Comparison of ENCODE assay signal across 8 cellular contexts in genomic region chr15:101258238-101259144, GRCh38. TPM values are rescaled to one million over a fixed set of nuclear protein-coding genes. Genes with fewer than 3 reads are reported as not detected.
A peak's percentile ranks its signal among the peaks of the same experiment; 100 is the strongest.
DNase-seq lines count a peak whose midpoint lies in the region; ATAC-seq and TF ChIP-seq lines count a peak whose summit lies in the region.

No MANE protein-coding gene starts in this region.

- no peak overlapping the region for H3K4ac ChIP-seq in IMR-90 (ENCODE audit: low read depth, low read length)

- no peak overlapping the region for H2AK9ac ChIP-seq in IMR-90 (replicated peaks; ENCODE audit: low read depth, low read length, poor library complexity)

- no peaks in the 10 kb centered on the region for H4K20me1 ChIP-seq in IMR-90 (ENCODE audit: insufficient read depth, low read length)

- H4K5ac ChIP-seq in IMR-90 (ENCODE audit: low read depth, low read length): no peak overlapping the region

- CTCF ChIA-PET in IMR-90 (lab: Yijun Ruan, JAX): interaction anchor here (0.6 to 2.8 kb wide), 8 partner anchors 10 to 356 kb away, joined by 3 to 17 read pairs (median 4); no protein-coding TSS in a partner anchor

- no peak overlapping the region for H3K56ac ChIP-seq in IMR-90 (ENCODE audit: extremely low read depth, insufficient read depth, low read length)

- no peak overlapping the region for H3K4me2 ChIP-seq in IMR-90 (ENCODE audit: low read depth, low read length)

- 80% methylated on average over 2 of the region's 11 CpGs; no CpG with 5 or more reads in 1 of the 2 experiments for WGBS in IMR-90 (ENCODE audit: extremely low coverage in 2 of 2, insufficient read length in 1 of 2), 2 experiments

- peak; percentile 83 for ATAC-seq in IMR-90 (ENCODE audit: low read depth)
- peak; percentile 67 for ATAC-seq in left ventricle myocardium superior
- peak; percentile 73 for ATAC-seq in sciatic nerve

- H3K27ac ChIP-seq in IMR-90 (ENCODE audit: insufficient read depth, low read length): no peak overlapping the region

- H4K8ac ChIP-seq in IMR-90 (ENCODE audit: low read depth in 2 of 2, low read length in 2 of 2): no peak overlapping the region; a peak in 1 of 4 replicates

- H2AFZ ChIP-seq in IMR-90 (replicated peaks; ENCODE audit: low read length, poor library complexity): no peak overlapping the region

- no peak overlapping the region for H3K18ac ChIP-seq in IMR-90 (ENCODE audit: low read depth, low read length)

- no peaks in the 10 kb centered on the region for H3K9me3 ChIP-seq in IMR-90 (ENCODE audit: control insufficient read depth, insufficient read depth, low read length)

- BruUV-seq in IMR-90 (replicated peaks; lab: Mats Ljungman, UMichigan): no TSS peak

- peak; percentile 38 for DNase-seq in stimulated activated CD4-positive, alpha-beta T cell treated with anti-CD3 and anti-CD28 coated beads, Interleukin-12 subunit alpha, Interleukin-12 subunit beta, amount 100 ng/mL, for 4 hours
- no peak for DNase-seq in stimulated activated CD4-positive, alpha-beta T cell treated with anti-CD3 and anti-CD28 coated beads, Interleukin-1b, Interleukin-23, amount 100 ng/mL, for 48 hours
- DNase-seq in IMR-90 (peak; percentile 80), RKO (ENCODE audit: low spot score) (peak; percentile 69), amniotic stem cell (lab: John Stamatoyannopoulos, UW) (peak; percentile 47), left ventricle myocardium superior (peak; percentile 46), sciatic nerve (ENCODE audit: low spot score) (no peak), cerebellar nuclear complex (lab: John Stamatoyannopoulos, UW) (no peak)

- no peak overlapping the region for H3K23ac ChIP-seq in IMR-90 (ENCODE audit: low read depth, low read length)

- POLR2A ChIA-PET in IMR-90 (lab: Charles Lee; ENCODE audit: unreplicated experiment): no interaction called here

- H3K27me3 ChIP-seq in IMR-90 (ENCODE audit: control insufficient read depth, insufficient read depth, low read length): no peaks in the 10 kb centered on the region

- peaks cover 10% of the 10 kb centered on the region for H3K4me1 ChIP-seq in IMR-90 (ENCODE audit: control insufficient read depth, insufficient read depth, low read length)

- no peaks in the 10 kb centered on the region for H3K36me3 ChIP-seq in IMR-90 (ENCODE audit: control insufficient read depth, insufficient read depth, low read length)

- peak; percentile 97 for TF ChIP-seq CTCF in IMR-90 (conservative IDR thresholded peaks at IDR 0.05; ENCODE audit: low read depth, low read length)

- no peak overlapping the region for H2BK15ac ChIP-seq in IMR-90 (ENCODE audit: low read depth, low read length)

- dilution Hi-C loops in IMR-90 (cut with HindIII; ENCODE audit: low sequenced_read_pairs, unreplicated experiment): no loop called here

- H3K14ac ChIP-seq in IMR-90 (replicated peaks; ENCODE audit: low read depth, low read length): no peak overlapping the region; the same call in 1 of the 2 replicates

- no peak overlapping the region for H3K4me3 ChIP-seq in IMR-90 (ENCODE audit: insufficient read depth, low read depth, low read length)

- no peak overlapping the region for H2BK5ac ChIP-seq in IMR-90 (ENCODE audit: low read depth, low read length, poor library complexity, severe bottlenecking)

- H2AK5ac ChIP-seq in IMR-90 (ENCODE audit: low read depth, low read length): no peak overlapping the region

- H4K91ac ChIP-seq in IMR-90 (ENCODE audit: insufficient read depth, low read depth, low read length): no peak overlapping the region

- H3K9ac ChIP-seq in IMR-90 (ENCODE audit: low read depth, low read length): no peak overlapping the region

- peaks cover 2% of the 10 kb centered on the region; the same call in 1 of the 2 replicates for H3K9me1 ChIP-seq in IMR-90 (ENCODE audit: insufficient read depth, low read length)

- no peaks in the 10 kb centered on the region for H3K79me1 ChIP-seq in IMR-90 (ENCODE audit: low read depth in 1 of 2, low read length in 2 of 2)

- H2BK20ac ChIP-seq in IMR-90 (ENCODE audit: low read depth, low read length): no peak overlapping the region; the same call in 1 of the 2 replicates

- in situ Hi-C loops in IMR-90 (cut with MboI; ENCODE audit: low sequenced_read_pairs): loop anchor here (5.0 to 25.0 kb wide), 4 partner anchors 166 to 546 kb away; partner anchors contain the start of gene LRRK1

- intact Hi-C loops in IMR-90 (cut with micrococcal nuclease): loop anchor here (1.0 to 5.0 kb wide), 4 partner anchors 169 to 631 kb away; partner anchors contain the start of gene LRRK1
- intact Hi-C loops in left ventricle myocardium superior (cut with micrococcal nuclease): loop anchor here (2.0 to 5.0 kb wide), 2 partner anchors 166 to 244 kb away; no protein-coding TSS in a partner anchor
- intact Hi-C loops in sciatic nerve (cut with DNase I): loop anchor here (5.0 kb wide), 1 partner anchor 171 kb away; no protein-coding TSS in a partner anchor

- no peak overlapping the region for H2BK120ac ChIP-seq in IMR-90 (ENCODE audit: low read depth, low read length)

- peak; percentile 25; the same call in 1 of the 2 replicates for TF ChIP-seq POLR2A in IMR-90 (IDR thresholded peaks at IDR 0.05; ENCODE audit: low read depth, low read length)

- TF ChIP-seq RAD21 in IMR-90 (IDR thresholded peaks at IDR 0.05; ENCODE audit: low read length): peak; percentile 97

TF ChIP-seq in IMR-90, 13 proteins besides CTCF, POLR2A, EP300 and RAD21:
- TF ChIP-seq SMC3 (IDR thresholded peaks at IDR 0.05; ENCODE audit: low read depth, low read length) (peak; percentile 96), FOS (IDR thresholded peaks at IDR 0.05; ENCODE audit: low read depth, low read length) (no peak)

RNA-seq across cellular contexts. Expression of gene CHSY1, which starts 6.6 kb away (rescaled TPM):
- 53.2 and 55.3 TPM in 2 replicates for total RNA-seq in IMR-90 (2012; rRNA removed)
- 40.5 and 40.9 TPM in 2 replicates for polyA plus RNA-seq in IMR-90 (2012; rRNA removed)
- 12.6 and 25.0 TPM in 2 replicates for polyA plus RNA-seq in IMR-90 (2012; cell fraction: cytosol; rRNA removed)
- 7.3 and 45.0 TPM in 2 replicates for polyA plus RNA-seq in IMR-90 (2012; cell fraction: nucleus; rRNA removed; ENCODE audit: low replicate concordance)
- total RNA-seq in left ventricle myocardium superior: 11.7 TPM
- total RNA-seq in sciatic nerve: 53.2 TPM

RNA-seq across cellular contexts. Expression of gene SELENOS, which starts 18.8 kb away (rescaled TPM):
- total RNA-seq in IMR-90 (2012; rRNA removed) (39.8 and 67.5 TPM in 2 replicates), left ventricle myocardium superior (39.3 TPM), sciatic nerve (74.4 TPM)
- polyA plus RNA-seq in IMR-90 (2012; rRNA removed): 73.9 and 77.1 TPM in 2 replicates
- polyA plus RNA-seq in IMR-90 (2012; cell fraction: cytosol; rRNA removed): 61.9 and 89.3 TPM in 2 replicates
- polyA plus RNA-seq in IMR-90 (2012; cell fraction: nucleus; rRNA removed; ENCODE audit: low replicate concordance): 72.4 and 84.7 TPM in 2 replicates

RNA-seq across cellular contexts. Expression of gene SNRPA1, which starts 36.6 kb away (rescaled TPM):
- 37.1 and 47.5 TPM in 2 replicates for total RNA-seq in IMR-90 (2012; rRNA removed)
- 75.8 and 79.9 TPM in 2 replicates for polyA plus RNA-seq in IMR-90 (2012; rRNA removed)
- 32.8 and 36.8 TPM in 2 replicates for polyA plus RNA-seq in IMR-90 (2012; cell fraction: cytosol; rRNA removed)
- polyA plus RNA-seq in IMR-90 (2012; cell fraction: nucleus; rRNA removed; ENCODE audit: low replicate concordance): 24.2 and 105 TPM in 2 replicates
- 27.5 TPM for total RNA-seq in left ventricle myocardium superior
- total RNA-seq in sciatic nerve: 43.8 TPM

Comparison
In these comparisons a context has a peak if more than half of its experiments do, and no peak if none do; other contexts are left out.
1. DNase-seq: peak in stimulated activated CD4-positive, alpha-beta T cell treated with anti-CD3 and anti-CD28 coated beads, Interleukin-12 subunit alpha, Interleukin-12 subunit beta, amount 100 ng/mL, for 4 hours (single experiment), IMR-90 (single experiment), RKO (single experiment), amniotic stem cell (single experiment) and left ventricle myocardium superior (single experiment); none in stimulated activated CD4-positive, alpha-beta T cell treated with anti-CD3 and anti-CD28 coated beads, Interleukin-1b, Interleukin-23, amount 100 ng/mL, for 48 hours (single experiment), sciatic nerve (single experiment) and cerebellar nuclear complex (0 of 2).
2. Peak in every context shown above with its lines, with median percentiles within 50 percentile points of each other: ATAC-seq.